In the genomic region with DNA sequence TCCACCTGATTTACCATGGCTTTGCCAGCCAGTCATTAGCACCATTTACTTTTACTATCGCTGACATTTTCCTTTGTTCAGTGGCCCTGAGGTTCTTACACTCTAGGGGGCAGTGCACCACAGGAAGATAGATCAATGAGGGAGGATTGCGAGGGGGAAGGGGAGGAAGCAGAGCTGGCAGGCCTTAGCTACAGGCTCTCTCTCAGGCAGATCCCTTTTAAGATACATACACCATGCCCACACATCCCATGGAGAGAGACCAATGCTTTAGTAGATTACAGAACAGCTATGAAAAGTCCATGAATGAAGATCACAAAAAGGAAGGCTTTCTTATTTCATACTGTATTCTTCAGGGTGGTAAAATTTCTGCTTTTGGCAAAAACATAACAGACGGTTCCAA, we compare ENCODE assay signal across 1 cellular context.
TF ChIP-seq lines count a peak whose summit lies in the region.

No MANE protein-coding gene starts in this region.

TF ChIP-seq in K562, 482 proteins besides CTCF, POLR2A, EP300 and RAD21 (continued from another document):
- TF ChIP-seq, protein P1, sequence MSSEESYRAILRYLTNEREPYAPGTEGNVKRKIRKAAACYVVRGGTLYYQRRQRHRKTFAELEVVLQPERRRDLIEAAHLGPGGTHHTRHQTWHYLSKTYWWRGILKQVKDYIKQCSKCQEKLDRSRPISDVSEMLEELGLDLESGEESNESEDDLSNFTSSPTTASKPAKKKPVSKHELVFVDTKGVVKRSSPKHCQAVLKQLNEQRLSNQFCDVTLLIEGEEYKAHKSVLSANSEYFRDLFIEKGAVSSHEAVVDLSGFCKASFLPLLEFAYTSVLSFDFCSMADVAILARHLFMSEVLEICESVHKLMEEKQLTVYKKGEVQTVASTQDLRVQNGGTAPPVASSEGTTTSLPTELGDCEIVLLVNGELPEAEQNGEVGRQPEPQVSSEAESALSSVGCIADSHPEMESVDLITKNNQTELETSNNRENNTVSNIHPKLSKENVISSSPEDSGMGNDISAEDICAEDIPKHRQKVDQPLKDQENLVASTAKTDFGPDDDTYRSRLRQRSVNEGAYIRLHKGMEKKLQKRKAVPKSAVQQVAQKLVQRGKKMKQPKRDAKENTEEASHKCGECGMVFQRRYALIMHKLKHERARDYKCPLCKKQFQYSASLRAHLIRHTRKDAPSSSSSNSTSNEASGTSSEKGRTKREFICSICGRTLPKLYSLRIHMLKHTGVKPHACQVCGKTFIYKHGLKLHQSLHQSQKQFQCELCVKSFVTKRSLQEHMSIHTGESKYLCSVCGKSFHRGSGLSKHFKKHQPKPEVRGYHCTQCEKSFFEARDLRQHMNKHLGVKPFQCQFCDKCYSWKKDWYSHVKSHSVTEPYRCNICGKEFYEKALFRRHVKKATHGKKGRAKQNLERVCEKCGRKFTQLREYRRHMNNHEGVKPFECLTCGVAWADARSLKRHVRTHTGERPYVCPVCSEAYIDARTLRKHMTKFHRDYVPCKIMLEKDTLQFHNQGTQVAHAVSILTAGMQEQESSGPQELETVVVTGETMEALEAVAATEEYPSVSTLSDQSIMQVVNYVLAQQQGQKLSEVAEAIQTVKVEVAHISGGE (CRISPR knock-in tag; IDR thresholded peaks at IDR 0.05): peak in 1 of 3 experiments; percentile 70; a peak in 2 of 6 replicates
- no peak for TF ChIP-seq ZNF431 (CRISPR knock-in tag; IDR thresholded peaks at IDR 0.05)
- TF ChIP-seq, protein P2, sequence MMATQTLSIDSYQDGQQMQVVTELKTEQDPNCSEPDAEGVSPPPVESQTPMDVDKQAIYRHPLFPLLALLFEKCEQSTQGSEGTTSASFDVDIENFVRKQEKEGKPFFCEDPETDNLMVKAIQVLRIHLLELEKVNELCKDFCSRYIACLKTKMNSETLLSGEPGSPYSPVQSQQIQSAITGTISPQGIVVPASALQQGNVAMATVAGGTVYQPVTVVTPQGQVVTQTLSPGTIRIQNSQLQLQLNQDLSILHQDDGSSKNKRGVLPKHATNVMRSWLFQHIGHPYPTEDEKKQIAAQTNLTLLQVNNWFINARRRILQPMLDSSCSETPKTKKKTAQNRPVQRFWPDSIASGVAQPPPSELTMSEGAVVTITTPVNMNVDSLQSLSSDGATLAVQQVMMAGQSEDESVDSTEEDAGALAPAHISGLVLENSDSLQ (IDR thresholded peaks at IDR 0.05): no peak
- TF ChIP-seq ATF7 (IDR thresholded peaks at IDR 0.05): no peak
- no peak for TF ChIP-seq RBM39 (optimal IDR thresholded peaks at IDR 0.05; ENCODE audit: low read depth, low read length)
- TF ChIP-seq CC2D1A (IDR thresholded peaks at IDR 0.05): no peak
- TF ChIP-seq ETS2 (tag; IDR thresholded peaks at IDR 0.05; ENCODE audit: borderline replicate concordance, poor library complexity, severe bottlenecking): no peak
- TF ChIP-seq ZNF175 (CRISPR knock-in tag; IDR thresholded peaks at IDR 0.05; ENCODE audit: low read depth): no peak
- TF ChIP-seq KAT8 (IDR thresholded peaks at IDR 0.05; ENCODE audit: low read depth): no peak
- TF ChIP-seq, protein P3, sequence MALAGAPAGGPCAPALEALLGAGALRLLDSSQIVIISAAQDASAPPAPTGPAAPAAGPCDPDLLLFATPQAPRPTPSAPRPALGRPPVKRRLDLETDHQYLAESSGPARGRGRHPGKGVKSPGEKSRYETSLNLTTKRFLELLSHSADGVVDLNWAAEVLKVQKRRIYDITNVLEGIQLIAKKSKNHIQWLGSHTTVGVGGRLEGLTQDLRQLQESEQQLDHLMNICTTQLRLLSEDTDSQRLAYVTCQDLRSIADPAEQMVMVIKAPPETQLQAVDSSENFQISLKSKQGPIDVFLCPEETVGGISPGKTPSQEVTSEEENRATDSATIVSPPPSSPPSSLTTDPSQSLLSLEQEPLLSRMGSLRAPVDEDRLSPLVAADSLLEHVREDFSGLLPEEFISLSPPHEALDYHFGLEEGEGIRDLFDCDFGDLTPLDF (CRISPR knock-in tag; IDR thresholded peaks at IDR 0.05): no peak
- TF ChIP-seq SAFB (IDR thresholded peaks at IDR 0.05; ENCODE audit: borderline replicate concordance, low read depth, low read length): no peak
- TF ChIP-seq PCBP1 (IDR thresholded peaks at IDR 0.05; ENCODE audit: low read depth, low read length, poor library complexity, severe bottlenecking): no peak
- no peak for TF ChIP-seq ZNF24 (IDR thresholded peaks at IDR 0.05)
- TF ChIP-seq MAZ (CRISPR knock-in tag; conservative IDR thresholded peaks at IDR 0.05 in 1 of 2, IDR thresholded peaks at IDR 0.05 in 1 of 2): peak in 1 of 2 experiments; percentile 59; a peak in 2 of 4 replicates
- TF ChIP-seq FOXA3 (CRISPR knock-in tag; conservative IDR thresholded peaks at IDR 0.05 in 1 of 2, IDR thresholded peaks at IDR 0.05 in 1 of 2): no peak
- no peak for TF ChIP-seq SMARCE1 (IDR thresholded peaks at IDR 0.05)
- TF ChIP-seq IFI16 (CRISPR knock-in tag; IDR thresholded peaks at IDR 0.05): no peak
- no peak for TF ChIP-seq KHSRP (IDR thresholded peaks at IDR 0.05)
- no peak for TF ChIP-seq ETV6 (IDR thresholded peaks at IDR 0.05; ENCODE audit: borderline replicate concordance in 1 of 2, low read depth in 2 of 2, low read length in 1 of 2)
- no peak for TF ChIP-seq ETV6 (CRISPR knock-in tag; IDR thresholded peaks at IDR 0.05; ENCODE audit: borderline replicate concordance)
- no peak for TF ChIP-seq PPARD (CRISPR knock-in tag; IDR thresholded peaks at IDR 0.05)
- TF ChIP-seq MTF1 (CRISPR knock-in tag; IDR thresholded peaks at IDR 0.05; ENCODE audit: borderline replicate concordance): no peak
- no peak for TF ChIP-seq NR1H2 (CRISPR knock-in tag; IDR thresholded peaks at IDR 0.05)
- TF ChIP-seq BCOR (IDR thresholded peaks at IDR 0.05): no peak
- TF ChIP-seq, protein P4, sequence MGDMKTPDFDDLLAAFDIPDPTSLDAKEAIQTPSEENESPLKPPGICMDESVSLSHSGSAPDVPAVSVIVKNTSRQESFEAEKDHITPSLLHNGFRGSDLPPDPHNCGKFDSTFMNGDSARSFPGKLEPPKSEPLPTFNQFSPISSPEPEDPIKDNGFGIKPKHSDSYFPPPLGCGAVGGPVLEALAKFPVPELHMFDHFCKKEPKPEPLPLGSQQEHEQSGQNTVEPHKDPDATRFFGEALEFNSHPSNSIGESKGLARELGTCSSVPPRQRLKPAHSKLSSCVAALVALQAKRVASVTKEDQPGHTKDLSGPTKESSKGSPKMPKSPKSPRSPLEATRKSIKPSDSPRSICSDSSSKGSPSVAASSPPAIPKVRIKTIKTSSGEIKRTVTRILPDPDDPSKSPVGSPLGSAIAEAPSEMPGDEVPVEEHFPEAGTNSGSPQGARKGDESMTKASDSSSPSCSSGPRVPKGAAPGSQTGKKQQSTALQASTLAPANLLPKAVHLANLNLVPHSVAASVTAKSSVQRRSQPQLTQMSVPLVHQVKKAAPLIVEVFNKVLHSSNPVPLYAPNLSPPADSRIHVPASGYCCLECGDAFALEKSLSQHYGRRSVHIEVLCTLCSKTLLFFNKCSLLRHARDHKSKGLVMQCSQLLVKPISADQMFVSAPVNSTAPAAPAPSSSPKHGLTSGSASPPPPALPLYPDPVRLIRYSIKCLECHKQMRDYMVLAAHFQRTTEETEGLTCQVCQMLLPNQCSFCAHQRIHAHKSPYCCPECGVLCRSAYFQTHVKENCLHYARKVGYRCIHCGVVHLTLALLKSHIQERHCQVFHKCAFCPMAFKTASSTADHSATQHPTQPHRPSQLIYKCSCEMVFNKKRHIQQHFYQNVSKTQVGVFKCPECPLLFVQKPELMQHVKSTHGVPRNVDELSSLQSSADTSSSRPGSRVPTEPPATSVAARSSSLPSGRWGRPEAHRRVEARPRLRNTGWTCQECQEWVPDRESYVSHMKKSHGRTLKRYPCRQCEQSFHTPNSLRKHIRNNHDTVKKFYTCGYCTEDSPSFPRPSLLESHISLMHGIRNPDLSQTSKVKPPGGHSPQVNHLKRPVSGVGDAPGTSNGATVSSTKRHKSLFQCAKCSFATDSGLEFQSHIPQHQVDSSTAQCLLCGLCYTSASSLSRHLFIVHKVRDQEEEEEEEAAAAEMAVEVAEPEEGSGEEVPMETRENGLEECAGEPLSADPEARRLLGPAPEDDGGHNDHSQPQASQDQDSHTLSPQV (IDR thresholded peaks at IDR 0.05): no peak
- TF ChIP-seq STAT5A (IDR thresholded peaks at IDR 0.05; ENCODE audit: borderline replicate concordance, low read length): no peak
- TF ChIP-seq KLF16 (IDR thresholded peaks at IDR 0.05): peak; percentile 47; the same call in 1 of the 2 replicates
- TF ChIP-seq CREM (IDR thresholded peaks at IDR 0.05; ENCODE audit: low read depth): no peak
- TF ChIP-seq ZNF764 (CRISPR knock-in tag; IDR thresholded peaks at IDR 0.05; ENCODE audit: low read depth): no peak
- TF ChIP-seq, protein P5, sequence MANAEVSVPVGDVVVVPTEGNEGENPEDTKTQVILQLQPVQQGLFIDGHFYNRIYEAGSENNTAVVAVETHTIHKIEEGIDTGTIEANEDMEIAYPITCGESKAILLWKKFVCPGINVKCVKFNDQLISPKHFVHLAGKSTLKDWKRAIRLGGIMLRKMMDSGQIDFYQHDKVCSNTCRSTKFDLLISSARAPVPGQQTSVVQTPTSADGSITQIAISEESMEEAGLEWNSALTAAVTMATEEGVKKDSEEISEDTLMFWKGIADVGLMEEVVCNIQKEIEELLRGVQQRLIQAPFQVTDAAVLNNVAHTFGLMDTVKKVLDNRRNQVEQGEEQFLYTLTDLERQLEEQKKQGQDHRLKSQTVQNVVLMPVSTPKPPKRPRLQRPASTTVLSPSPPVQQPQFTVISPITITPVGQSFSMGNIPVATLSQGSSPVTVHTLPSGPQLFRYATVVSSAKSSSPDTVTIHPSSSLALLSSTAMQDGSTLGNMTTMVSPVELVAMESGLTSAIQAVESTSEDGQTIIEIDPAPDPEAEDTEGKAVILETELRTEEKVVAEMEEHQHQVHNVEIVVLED (CRISPR knock-in tag; IDR thresholded peaks at IDR 0.05): no peak
- TF ChIP-seq, protein P6, sequence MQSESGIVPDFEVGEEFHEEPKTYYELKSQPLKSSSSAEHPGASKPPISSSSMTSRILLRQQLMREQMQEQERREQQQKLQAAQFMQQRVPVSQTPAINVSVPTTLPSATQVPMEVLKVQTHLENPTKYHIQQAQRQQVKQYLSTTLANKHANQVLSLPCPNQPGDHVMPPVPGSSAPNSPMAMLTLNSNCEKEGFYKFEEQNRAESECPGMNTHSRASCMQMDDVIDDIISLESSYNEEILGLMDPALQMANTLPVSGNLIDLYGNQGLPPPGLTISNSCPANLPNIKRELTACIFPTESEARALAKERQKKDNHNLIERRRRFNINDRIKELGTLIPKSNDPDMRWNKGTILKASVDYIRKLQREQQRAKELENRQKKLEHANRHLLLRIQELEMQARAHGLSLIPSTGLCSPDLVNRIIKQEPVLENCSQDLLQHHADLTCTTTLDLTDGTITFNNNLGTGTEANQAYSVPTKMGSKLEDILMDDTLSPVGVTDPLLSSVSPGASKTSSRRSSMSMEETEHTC (IDR thresholded peaks at IDR 0.05): no peak
- TF ChIP-seq CTBP1 (IDR thresholded peaks at IDR 0.05; ENCODE audit: borderline replicate concordance): no peak
- TF ChIP-seq ZNF263 (CRISPR knock-in tag; IDR thresholded peaks at IDR 0.05; ENCODE audit: borderline replicate concordance): peak; percentile 95
- TF ChIP-seq, protein P7, sequence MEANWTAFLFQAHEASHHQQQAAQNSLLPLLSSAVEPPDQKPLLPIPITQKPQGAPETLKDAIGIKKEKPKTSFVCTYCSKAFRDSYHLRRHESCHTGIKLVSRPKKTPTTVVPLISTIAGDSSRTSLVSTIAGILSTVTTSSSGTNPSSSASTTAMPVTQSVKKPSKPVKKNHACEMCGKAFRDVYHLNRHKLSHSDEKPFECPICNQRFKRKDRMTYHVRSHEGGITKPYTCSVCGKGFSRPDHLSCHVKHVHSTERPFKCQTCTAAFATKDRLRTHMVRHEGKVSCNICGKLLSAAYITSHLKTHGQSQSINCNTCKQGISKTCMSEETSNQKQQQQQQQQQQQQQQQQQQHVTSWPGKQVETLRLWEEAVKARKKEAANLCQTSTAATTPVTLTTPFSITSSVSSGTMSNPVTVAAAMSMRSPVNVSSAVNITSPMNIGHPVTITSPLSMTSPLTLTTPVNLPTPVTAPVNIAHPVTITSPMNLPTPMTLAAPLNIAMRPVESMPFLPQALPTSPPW (CRISPR knock-in tag; IDR thresholded peaks at IDR 0.05): peak; percentile 35; the same call in 1 of the 2 replicates
- no peak for TF ChIP-seq ZFPM2 (CRISPR knock-in tag; IDR thresholded peaks at IDR 0.05)
- TF ChIP-seq ZNF140 (CRISPR knock-in tag; IDR thresholded peaks at IDR 0.05): no peak
- no peak for TF ChIP-seq NFATC3 (IDR thresholded peaks at IDR 0.05)
- TF ChIP-seq, protein P8, sequence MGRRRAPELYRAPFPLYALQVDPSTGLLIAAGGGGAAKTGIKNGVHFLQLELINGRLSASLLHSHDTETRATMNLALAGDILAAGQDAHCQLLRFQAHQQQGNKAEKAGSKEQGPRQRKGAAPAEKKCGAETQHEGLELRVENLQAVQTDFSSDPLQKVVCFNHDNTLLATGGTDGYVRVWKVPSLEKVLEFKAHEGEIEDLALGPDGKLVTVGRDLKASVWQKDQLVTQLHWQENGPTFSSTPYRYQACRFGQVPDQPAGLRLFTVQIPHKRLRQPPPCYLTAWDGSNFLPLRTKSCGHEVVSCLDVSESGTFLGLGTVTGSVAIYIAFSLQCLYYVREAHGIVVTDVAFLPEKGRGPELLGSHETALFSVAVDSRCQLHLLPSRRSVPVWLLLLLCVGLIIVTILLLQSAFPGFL (CRISPR knock-in tag; IDR thresholded peaks at IDR 0.05): no peak
- no peak for TF ChIP-seq ZNF583 (CRISPR knock-in tag; IDR thresholded peaks at IDR 0.05)
- no peak for TF ChIP-seq JUND (IDR thresholded peaks at IDR 0.05; ENCODE audit: borderline replicate concordance, low read depth, low read length)
- TF ChIP-seq JUND (tag; IDR thresholded peaks at IDR 0.05; ENCODE audit: borderline replicate concordance, low read depth, low read length): no peak
- TF ChIP-seq CBX3 (IDR thresholded peaks at IDR 0.05; ENCODE audit: borderline replicate concordance in 1 of 2, low read length in 2 of 2): 0 out of 3 replicates have a peak, but pooled peaks of 1 of the 2 experiments have one; percentile 39
- TF ChIP-seq SMAD4 (CRISPR knock-in tag; conservative IDR thresholded peaks at IDR 0.05): no peak
- peak; percentile 18 for TF ChIP-seq TBP (optimal IDR thresholded peaks at IDR 0.05; ENCODE audit: low read depth, low read length)
- TF ChIP-seq ELF2 (CRISPR knock-in tag; IDR thresholded peaks at IDR 0.05): no peak
- TF ChIP-seq RB1 (IDR thresholded peaks at IDR 0.05; ENCODE audit: low read depth): peak; percentile 34; the same call in 1 of the 2 replicates
- peak; percentile 57 for TF ChIP-seq SMC3 (conservative IDR thresholded peaks at IDR 0.05; ENCODE audit: insufficient read depth, low read depth, low read length)
- no peak for TF ChIP-seq RBM22 (IDR thresholded peaks at IDR 0.05; ENCODE audit: low read depth, low read length, poor library complexity, severe bottlenecking)
- no peak for TF ChIP-seq ZNF41 (CRISPR knock-in tag; conservative IDR thresholded peaks at IDR 0.05)
